In genomic region chr12:69240625-69240984, GRCh38 we compare ENCODE assay signal across 8 cellular contexts. TPM values are rescaled to one million over a fixed set of nuclear protein-coding genes. Genes with fewer than 3 reads are reported as not detected.
DNase-seq lines count a peak whose midpoint lies in the region; ATAC-seq and TF ChIP-seq lines count a peak whose summit lies in the region.

No MANE protein-coding gene starts in this region.

- H3K9me3 Mint-ChIP-seq in Calu3 (ENCODE audit: low read depth, unreplicated experiment) = no peaks in the 10 kb centered on the region
- no peaks in the 10 kb centered on the region for H3K9me3 Mint-ChIP-seq in activated CD8-positive, alpha-beta T cell treated with anti-CD3 and anti-CD28 coated beads for 36 hours

- peak overlapping the region; percentile 98 for H3K27ac Mint-ChIP-seq in Calu3 (ENCODE audit: unreplicated experiment)
- peak overlapping the region; percentile 98 for H3K27ac Mint-ChIP-seq in activated CD8-positive, alpha-beta T cell treated with anti-CD3 and anti-CD28 coated beads for 36 hours

- no peak for TF ChIP-seq EP300 in gastroesophageal sphincter (IDR thresholded peaks at IDR 0.05)

- peak overlapping the region; percentile 98 for H3K4me3 Mint-ChIP-seq in Calu3 (ENCODE audit: low read depth, unreplicated experiment)
- peak overlapping the region; percentile 99 for H3K4me3 Mint-ChIP-seq in activated CD8-positive, alpha-beta T cell treated with anti-CD3 and anti-CD28 coated beads for 36 hours

- ATAC-seq in activated CD8-positive, alpha-beta T cell treated with anti-CD3 and anti-CD28 coated beads for 36 hours = peak; percentile 18
- no peak for ATAC-seq in gastroesophageal sphincter
- ATAC-seq in HG02870 (IDR thresholded peaks at IDR 0.05; ENCODE audit: unreplicated experiment) = no peak

- peak overlapping the region; percentile 80 for H3K4me3 ChIP-seq in Jurkat, Clone E6-1 (ENCODE audit: low read length)
- H3K4me3 ChIP-seq in gastroesophageal sphincter (peak overlapping the region; percentile 67 to 96), skeletal muscle tissue (ENCODE audit: low read length in 3 of 3) (peak overlapping the region; percentile 63 to 86 (median 83))

- no peaks in the 10 kb centered on the region for H3K27me3 ChIP-seq in gastroesophageal sphincter
- no peaks in the 10 kb centered on the region for H3K27me3 ChIP-seq in skeletal muscle tissue (ENCODE audit: control insufficient read depth in 3 of 3, insufficient read depth in 3 of 3, low read length in 3 of 3)

- DNase-seq in Calu3 (no peak), pons (ENCODE audit: low spot score) (no peak), GM19240 (ENCODE audit: insufficient read length, low spot score) (no peak)
- DNase-seq in Jurkat, Clone E6-1 (ENCODE audit: low read depth, low spot score) = no peak
- DNase-seq in activated CD8-positive, alpha-beta T cell treated with anti-CD3 and anti-CD28 coated beads for 36 hours = peak; percentile 60

- H3K27ac ChIP-seq in gastroesophageal sphincter (peak overlapping the region; percentile 66 to 99 (median 98)), skeletal muscle tissue (ENCODE audit: low read depth, low read length) (no peak overlapping the region)

- 1 to 3% methylated on average over 11 of the region's 11 CpGs for WGBS in gastroesophageal sphincter (ENCODE audit: low coverage in 1 of 2), 2 donors

- peaks cover 28% of the 10 kb centered on the region for H3K4me1 Mint-ChIP-seq in Calu3 (ENCODE audit: low read depth, unreplicated experiment)
- peaks cover 51% of the 10 kb centered on the region for H3K4me1 Mint-ChIP-seq in activated CD8-positive, alpha-beta T cell treated with anti-CD3 and anti-CD28 coated beads for 36 hours (ENCODE audit: low read depth)

- H3K27me3 Mint-ChIP-seq in Calu3 (ENCODE audit: unreplicated experiment) = no peaks in the 10 kb centered on the region
- no peaks in the 10 kb centered on the region for H3K27me3 Mint-ChIP-seq in activated CD8-positive, alpha-beta T cell treated with anti-CD3 and anti-CD28 coated beads for 36 hours

- CTCF ChIA-PET in Calu3 (lab: Charles Lee) = no interaction called here
- CTCF ChIA-PET in activated CD8-positive, alpha-beta T cell treated with anti-CD3 and anti-CD28 coated beads for 36 hours (lab: Charles Lee) = interaction anchor here (1.1 to 3.9 kb wide), 2 partner anchors 12 to 14 kb away, joined by 3 to 22 read pairs; no protein-coding TSS in a partner anchor

- POLR2A ChIA-PET in activated CD8-positive, alpha-beta T cell treated with anti-CD3 and anti-CD28 coated beads for 36 hours (lab: Charles Lee) = interaction anchor here (0.6 to 1.8 kb wide), 4 partner anchors 14 to 117 kb away, joined by 3 to 5 read pairs (median 4); no protein-coding TSS in a partner anchor

- TF ChIP-seq CTCF in Calu3 (IDR thresholded peaks at IDR 0.05; ENCODE audit: unreplicated experiment) (no peak), gastroesophageal sphincter (IDR thresholded peaks at IDR 0.05) (no peak)
- TF ChIP-seq CTCF in activated CD8-positive, alpha-beta T cell treated with anti-CD3 and anti-CD28 coated beads for 36 hours (IDR thresholded peaks at IDR 0.05) = no peak

- H3K36me3 ChIP-seq in gastroesophageal sphincter (no peaks in the 10 kb centered on the region), skeletal muscle tissue (ENCODE audit: control insufficient read depth in 3 of 3, insufficient read depth in 3 of 3, low read length in 3 of 3) (no peaks in the 10 kb centered on the region)

- no peak for TF ChIP-seq POLR2A in gastroesophageal sphincter (IDR thresholded peaks at IDR 0.05)

- H3K36me3 Mint-ChIP-seq in Calu3 (ENCODE audit: insufficient read depth, unreplicated experiment) = peaks cover 26% of the 10 kb centered on the region
- peaks cover 30% of the 10 kb centered on the region for H3K36me3 Mint-ChIP-seq in activated CD8-positive, alpha-beta T cell treated with anti-CD3 and anti-CD28 coated beads for 36 hours (ENCODE audit: low read depth)

- H3K9ac ChIP-seq in skeletal muscle tissue (ENCODE audit: low read depth in 1 of 3, low read length in 3 of 3) = peak overlapping the region in 2 of 3 donors; percentile 80 to 87

- BruUV-seq in Calu3 (replicated peaks; lab: Mats Ljungman, UMichigan) = no TSS peak

- H3K4me1 ChIP-seq in gastroesophageal sphincter (peaks cover 15 to 56% (median 15%) of the 10 kb centered on the region in 3 donors), skeletal muscle tissue (ENCODE audit: control insufficient read depth in 3 of 3, insufficient read depth in 3 of 3, low read length in 3 of 3) (peaks cover 15 to 33% (median 28%) of the 10 kb centered on the region in 3 donors)

- H3K9me3 ChIP-seq in gastroesophageal sphincter (no peaks in the 10 kb centered on the region), skeletal muscle tissue (ENCODE audit: control insufficient read depth in 3 of 3, low read length in 3 of 3) (no peaks in the 10 kb centered on the region)

- intact Hi-C loops in Calu3 (cut with micrococcal nuclease; ENCODE audit: unreplicated experiment) = loop anchor here (10.0 kb wide), 1 partner anchor 376 kb away; no protein-coding TSS in a partner anchor
- intact Hi-C loops in activated CD8-positive, alpha-beta T cell treated with anti-CD3 and anti-CD28 coated beads for 36 hours (cut with micrococcal nuclease) = no loop called here

RNA-seq across cellular contexts. Expression of gene CPSF6, which starts 1.2 kb away (rescaled TPM):
- total RNA-seq in Calu3 (2022) (114 and 136 TPM in 2 replicates), gastroesophageal sphincter (10 to 100 TPM; 25.8 to 41.1 (median 29.9) TPM), skeletal muscle tissue (35.5 TPM)
- 273 TPM for polyA plus RNA-seq in Jurkat, Clone E6-1 (2012; ENCODE audit: insufficient read depth, insufficient read length)
- 10 to 100 TPM; 94.1 to 98.9 TPM for total RNA-seq in activated CD8-positive, alpha-beta T cell treated with anti-CD3 and anti-CD28 coated beads for 36 hours
